1 cellular context compared by ENCODE assay signal in the genomic region with DNA sequence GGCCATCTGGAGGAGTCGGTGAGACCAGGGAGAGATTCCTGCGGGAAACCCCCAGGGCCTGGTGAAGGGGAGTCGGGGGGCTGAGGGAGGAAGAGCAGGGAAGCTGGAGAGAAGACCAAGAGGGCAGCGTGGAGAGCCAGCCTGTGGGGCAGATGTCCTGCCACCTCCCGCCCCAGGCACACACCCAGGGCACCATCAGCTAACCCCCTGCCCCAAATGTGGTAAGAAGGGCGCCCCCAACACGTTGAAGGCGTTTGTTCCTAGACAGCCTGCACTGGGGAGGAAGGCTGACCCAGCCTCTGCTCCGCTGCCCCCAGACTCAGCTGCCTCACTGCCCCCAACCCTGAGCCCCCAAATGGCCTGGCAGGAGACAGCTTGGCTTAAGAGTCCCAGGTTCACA.
TF ChIP-seq lines count a peak whose summit lies in the region.

No MANE protein-coding gene starts in this region.

TF ChIP-seq in HCT116, 20 proteins besides CTCF, POLR2A, EP300 and RAD21:
- TF ChIP-seq SP1 (IDR thresholded peaks at IDR 0.05; ENCODE audit: low read depth) (no peak), FOSL1 (IDR thresholded peaks at IDR 0.05; ENCODE audit: low read depth) (no peak), EGR1 (IDR thresholded peaks at IDR 0.05; ENCODE audit: low read depth) (no peak), TCF7L2 (IDR thresholded peaks at IDR 0.05; ENCODE audit: borderline replicate concordance, extremely low read depth, insufficient read depth, insufficient read length) (no peak), YY1 (IDR thresholded peaks at IDR 0.05; ENCODE audit: extremely low read depth, insufficient replicate concordance, low read depth, low read length) (no peak), SIN3A (IDR thresholded peaks at IDR 0.05; ENCODE audit: low read depth) (no peak)
- TF ChIP-seq, protein P1, sequence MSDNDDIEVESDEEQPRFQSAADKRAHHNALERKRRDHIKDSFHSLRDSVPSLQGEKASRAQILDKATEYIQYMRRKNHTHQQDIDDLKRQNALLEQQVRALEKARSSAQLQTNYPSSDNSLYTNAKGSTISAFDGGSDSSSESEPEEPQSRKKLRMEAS (IDR thresholded peaks at IDR 0.05): no peak
- TF ChIP-seq, protein P2, sequence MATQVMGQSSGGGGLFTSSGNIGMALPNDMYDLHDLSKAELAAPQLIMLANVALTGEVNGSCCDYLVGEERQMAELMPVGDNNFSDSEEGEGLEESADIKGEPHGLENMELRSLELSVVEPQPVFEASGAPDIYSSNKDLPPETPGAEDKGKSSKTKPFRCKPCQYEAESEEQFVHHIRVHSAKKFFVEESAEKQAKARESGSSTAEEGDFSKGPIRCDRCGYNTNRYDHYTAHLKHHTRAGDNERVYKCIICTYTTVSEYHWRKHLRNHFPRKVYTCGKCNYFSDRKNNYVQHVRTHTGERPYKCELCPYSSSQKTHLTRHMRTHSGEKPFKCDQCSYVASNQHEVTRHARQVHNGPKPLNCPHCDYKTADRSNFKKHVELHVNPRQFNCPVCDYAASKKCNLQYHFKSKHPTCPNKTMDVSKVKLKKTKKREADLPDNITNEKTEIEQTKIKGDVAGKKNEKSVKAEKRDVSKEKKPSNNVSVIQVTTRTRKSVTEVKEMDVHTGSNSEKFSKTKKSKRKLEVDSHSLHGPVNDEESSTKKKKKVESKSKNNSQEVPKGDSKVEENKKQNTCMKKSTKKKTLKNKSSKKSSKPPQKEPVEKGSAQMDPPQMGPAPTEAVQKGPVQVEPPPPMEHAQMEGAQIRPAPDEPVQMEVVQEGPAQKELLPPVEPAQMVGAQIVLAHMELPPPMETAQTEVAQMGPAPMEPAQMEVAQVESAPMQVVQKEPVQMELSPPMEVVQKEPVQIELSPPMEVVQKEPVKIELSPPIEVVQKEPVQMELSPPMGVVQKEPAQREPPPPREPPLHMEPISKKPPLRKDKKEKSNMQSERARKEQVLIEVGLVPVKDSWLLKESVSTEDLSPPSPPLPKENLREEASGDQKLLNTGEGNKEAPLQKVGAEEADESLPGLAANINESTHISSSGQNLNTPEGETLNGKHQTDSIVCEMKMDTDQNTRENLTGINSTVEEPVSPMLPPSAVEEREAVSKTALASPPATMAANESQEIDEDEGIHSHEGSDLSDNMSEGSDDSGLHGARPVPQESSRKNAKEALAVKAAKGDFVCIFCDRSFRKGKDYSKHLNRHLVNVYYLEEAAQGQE (IDR thresholded peaks at IDR 0.05; ENCODE audit: low read depth): no peak
